ENCODE assay signal across 1 cellular context in genomic region chr7:66043681-66044497, GRCh38.
TF ChIP-seq lines count a peak whose summit lies in the region.

No MANE protein-coding gene starts in this region.

TF ChIP-seq in H1, 55 proteins besides CTCF, POLR2A, EP300 and RAD21 (continued from another document):
- TF ChIP-seq FOSL1 (IDR thresholded peaks at IDR 0.05; ENCODE audit: insufficient read depth, low read depth, low read length) (no peak), EZH2 (IDR thresholded peaks at IDR 0.05; ENCODE audit: low read depth, low read length, severe bottlenecking) (no peak), SP4 (IDR thresholded peaks at IDR 0.05; ENCODE audit: low read length) (no peak), KDM4A (IDR thresholded peaks at IDR 0.05; ENCODE audit: low read depth, low read length, severe bottlenecking) (peak; percentile 59), EGR1 (IDR thresholded peaks at IDR 0.05; ENCODE audit: borderline replicate concordance, low read depth, low read length) (peak; percentile 53; the same call in 1 of the 2 replicates), HDAC6 (IDR thresholded peaks at IDR 0.05; ENCODE audit: low read depth, low read length) (no peak), CHD7 (IDR thresholded peaks at IDR 0.05; ENCODE audit: insufficient replicate concordance, low read length) (no peak), POU5F1 (IDR thresholded peaks at IDR 0.05; ENCODE audit: low read depth, low read length) (no peak), RBBP5 (IDR thresholded peaks at IDR 0.05; ENCODE audit: borderline replicate concordance, low read depth, low read length) (no peak), YY1 (IDR thresholded peaks at IDR 0.05; ENCODE audit: low read depth, low read length) (no peak), BCL11A (IDR thresholded peaks at IDR 0.05; ENCODE audit: low read depth in 2 of 2, low read length in 2 of 2) (no peak), TAF7 (optimal IDR thresholded peaks at IDR 0.05; ENCODE audit: borderline replicate concordance, low read depth, low read length) (no peak), JUND (IDR thresholded peaks at IDR 0.05; ENCODE audit: low read length) (no peak), KDM5A (IDR thresholded peaks at IDR 0.05; ENCODE audit: low read length) (no peak), SRF (IDR thresholded peaks at IDR 0.05; ENCODE audit: low read depth, low read length) (no peak), TBP (IDR thresholded peaks at IDR 0.05; ENCODE audit: low read depth, low read length) (no peak), CHD1 (IDR thresholded peaks at IDR 0.05; ENCODE audit: low read depth, low read length) (no peak), CTBP2 (IDR thresholded peaks at IDR 0.05; ENCODE audit: borderline replicate concordance, insufficient read depth, insufficient read length, low read length) (no peak), ASH2L (IDR thresholded peaks at IDR 0.05; ENCODE audit: low read length) (no peak), CHD2 (IDR thresholded peaks at IDR 0.05; ENCODE audit: low read length) (no peak), SIX5 (IDR thresholded peaks at IDR 0.05; ENCODE audit: low read depth, low read length) (no peak), NRF1 (IDR thresholded peaks at IDR 0.05; ENCODE audit: low read depth, low read length) (no peak), ATF2 (IDR thresholded peaks at IDR 0.05; ENCODE audit: low read length) (no peak), E2F6 (IDR thresholded peaks at IDR 0.05) (peak; percentile 69), CBX5 (IDR thresholded peaks at IDR 0.05; ENCODE audit: low read depth, low read length) (no peak)
